Comparison of ENCODE assay signal across 2 cellular contexts in the genomic region with DNA sequence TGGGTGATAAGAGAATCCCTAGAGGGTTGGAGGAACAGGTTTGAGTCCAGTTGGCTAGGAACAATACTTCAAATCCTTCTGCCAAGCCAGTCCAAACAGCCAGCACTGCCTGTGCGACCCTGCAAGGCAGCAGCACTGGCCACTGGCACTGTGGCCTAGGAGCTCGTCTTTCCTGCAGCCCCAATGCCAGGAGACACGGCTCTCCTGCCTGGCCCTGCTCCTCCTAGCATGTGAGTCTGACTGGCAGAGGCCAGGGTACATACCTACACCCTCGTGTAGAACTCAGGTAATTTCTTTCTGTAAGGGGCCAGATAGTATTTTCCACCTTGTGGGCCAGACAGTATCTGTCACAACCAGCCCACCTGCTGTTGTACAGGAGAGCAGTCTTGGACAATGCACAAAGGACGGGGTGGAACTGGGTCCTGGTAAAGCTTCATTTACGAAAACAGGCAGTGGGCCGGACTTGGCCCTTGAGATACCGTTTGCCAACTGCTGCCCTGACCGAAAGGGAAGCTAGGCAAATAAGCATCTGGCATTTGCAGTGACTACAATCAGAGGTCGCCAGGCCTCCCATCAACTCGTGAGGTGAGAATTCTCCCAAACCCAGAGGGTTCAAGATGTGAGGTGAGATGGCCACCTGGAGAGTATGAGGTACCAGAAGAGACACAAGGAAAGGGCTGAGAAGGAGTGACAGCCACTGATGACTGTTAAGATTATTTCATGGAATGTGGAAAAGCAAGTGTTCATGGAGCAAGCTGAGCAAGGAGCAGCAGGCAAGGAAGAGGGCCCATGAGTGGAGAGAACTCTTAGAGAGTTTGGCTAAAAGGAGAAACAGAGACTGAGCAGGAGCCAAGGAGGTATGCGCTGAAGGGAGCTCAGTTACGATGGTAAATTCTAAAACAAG.
TF ChIP-seq lines count a peak whose summit lies in the region.

No MANE protein-coding gene starts in this region.

TF ChIP-seq in liver, 16 proteins besides CTCF, POLR2A, EP300 and RAD21:
- TF ChIP-seq SP1 (IDR thresholded peaks at IDR 0.05) (peak; percentile 37), TAF1 (conservative IDR thresholded peaks at IDR 0.05) (no peak), RXRA (IDR thresholded peaks at IDR 0.05) (peak; percentile 20 to 48), HNF4A (conservative IDR thresholded peaks at IDR 0.05) (peak; percentile 61)
- TF ChIP-seq, protein P1, sequence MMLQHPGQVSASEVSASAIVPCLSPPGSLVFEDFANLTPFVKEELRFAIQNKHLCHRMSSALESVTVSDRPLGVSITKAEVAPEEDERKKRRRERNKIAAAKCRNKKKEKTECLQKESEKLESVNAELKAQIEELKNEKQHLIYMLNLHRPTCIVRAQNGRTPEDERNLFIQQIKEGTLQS (IDR thresholded peaks at IDR 0.05), result no peak
- TF ChIP-seq, protein P2, sequence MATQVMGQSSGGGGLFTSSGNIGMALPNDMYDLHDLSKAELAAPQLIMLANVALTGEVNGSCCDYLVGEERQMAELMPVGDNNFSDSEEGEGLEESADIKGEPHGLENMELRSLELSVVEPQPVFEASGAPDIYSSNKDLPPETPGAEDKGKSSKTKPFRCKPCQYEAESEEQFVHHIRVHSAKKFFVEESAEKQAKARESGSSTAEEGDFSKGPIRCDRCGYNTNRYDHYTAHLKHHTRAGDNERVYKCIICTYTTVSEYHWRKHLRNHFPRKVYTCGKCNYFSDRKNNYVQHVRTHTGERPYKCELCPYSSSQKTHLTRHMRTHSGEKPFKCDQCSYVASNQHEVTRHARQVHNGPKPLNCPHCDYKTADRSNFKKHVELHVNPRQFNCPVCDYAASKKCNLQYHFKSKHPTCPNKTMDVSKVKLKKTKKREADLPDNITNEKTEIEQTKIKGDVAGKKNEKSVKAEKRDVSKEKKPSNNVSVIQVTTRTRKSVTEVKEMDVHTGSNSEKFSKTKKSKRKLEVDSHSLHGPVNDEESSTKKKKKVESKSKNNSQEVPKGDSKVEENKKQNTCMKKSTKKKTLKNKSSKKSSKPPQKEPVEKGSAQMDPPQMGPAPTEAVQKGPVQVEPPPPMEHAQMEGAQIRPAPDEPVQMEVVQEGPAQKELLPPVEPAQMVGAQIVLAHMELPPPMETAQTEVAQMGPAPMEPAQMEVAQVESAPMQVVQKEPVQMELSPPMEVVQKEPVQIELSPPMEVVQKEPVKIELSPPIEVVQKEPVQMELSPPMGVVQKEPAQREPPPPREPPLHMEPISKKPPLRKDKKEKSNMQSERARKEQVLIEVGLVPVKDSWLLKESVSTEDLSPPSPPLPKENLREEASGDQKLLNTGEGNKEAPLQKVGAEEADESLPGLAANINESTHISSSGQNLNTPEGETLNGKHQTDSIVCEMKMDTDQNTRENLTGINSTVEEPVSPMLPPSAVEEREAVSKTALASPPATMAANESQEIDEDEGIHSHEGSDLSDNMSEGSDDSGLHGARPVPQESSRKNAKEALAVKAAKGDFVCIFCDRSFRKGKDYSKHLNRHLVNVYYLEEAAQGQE (IDR thresholded peaks at IDR 0.05), result no peak

TF ChIP-seq in HepG2, 621 proteins besides CTCF, POLR2A, EP300 and RAD21:
- TF ChIP-seq SP5 (CRISPR knock-in tag; IDR thresholded peaks at IDR 0.05; ENCODE audit: borderline replicate concordance, low read depth), result no peak
- no peak for TF ChIP-seq TRIM22 (IDR thresholded peaks at IDR 0.05)
- TF ChIP-seq ZFAT (CRISPR knock-in tag; conservative IDR thresholded peaks at IDR 0.05), result no peak
